ENCODE assay signal across 8 cellular contexts in genomic region chr10:21993360-21994001, GRCh38. TPM values are rescaled to one million over a fixed set of nuclear protein-coding genes. Genes with fewer than 3 reads are reported as not detected.
DNase-seq lines count a peak whose midpoint lies in the region; ATAC-seq, FAIRE-seq and TF ChIP-seq lines count a peak whose summit lies in the region.

No MANE protein-coding gene starts in this region.

- no TSS peak for BruUV-seq in K562 (replicated peaks; lab: Mats Ljungman, UMichigan)

- in situ Hi-C loops in KBM-7 (cut with MboI; ENCODE audit: low pct_unique_long_range_greater_than_20kb, low sequenced_read_pairs) (loop anchor here (25.0 kb wide), 2 partner anchors 594 to 994 kb away; no protein-coding TSS in a partner anchor), K562 (cut with MboI) (no loop called here)

- no peaks in the 10 kb centered on the region for H3K27me3 ChIP-seq in K562 (ENCODE audit: control insufficient read depth in 2 of 2, insufficient read depth in 2 of 2, low read length in 2 of 2)
- H3K27me3 ChIP-seq in mesendoderm (ENCODE audit: insufficient read depth, low read length, poor library complexity) = no peaks in the 10 kb centered on the region

- H3K27ac ChIP-seq in K562 (ENCODE audit: extremely low read depth, low read depth, low read length) = no peak overlapping the region
- no peak overlapping the region for H3K27ac ChIP-seq in mesendoderm (ENCODE audit: low read depth, low read length)

- TF ChIP-seq POLR2A in K562 (conservative IDR thresholded peaks at IDR 0.05) = no peak

- H3K4me2 ChIP-seq in K562 (ENCODE audit: insufficient read depth, low read length) (no peak overlapping the region), mesendoderm (ENCODE audit: low read length) (no peak overlapping the region)

- intact Hi-C loops in K562 (cut with micrococcal nuclease) = loop anchor here (2.0 to 5.0 kb wide), 4 partner anchors 325 to 1074 kb away; no protein-coding TSS in a partner anchor

- H3K79me1 ChIP-seq in mesendoderm (ENCODE audit: low read length) = peaks cover 4% of the 10 kb centered on the region

- no peak overlapping the region for H2BK5ac ChIP-seq in mesendoderm (ENCODE audit: low read length)

- POLR2A ChIA-PET in K562 (lab: Yijun Ruan, JAX) = interaction anchor here (0.8 to 1.5 kb wide), 2 partner anchors 9 to 236 kb away, joined by 5 to 15 read pairs; partner anchors contain the start of gene DNAJC1

- H4K20me1 ChIP-seq in K562 (replicated peaks; ENCODE audit: control insufficient read depth, insufficient read depth, low read length) = no peaks in the 10 kb centered on the region

- no peaks in the 10 kb centered on the region for H3K9me1 ChIP-seq in K562 (ENCODE audit: control insufficient read depth, insufficient read depth, low read length)

- H3K4ac ChIP-seq in mesendoderm (ENCODE audit: low read depth, low read length) = no peak overlapping the region

- no peak overlapping the region for H3K27ac Mint-ChIP-seq in stimulated activated effector memory CD8-positive, alpha-beta T cell treated with anti-CD3 and anti-CD28 coated beads, Interleukin-12 subunit alpha, Interleukin-12 subunit beta, amount 100 ng/mL, for 72 hours

- DNase-seq in COLO829 (ENCODE audit: low spot score) = peak; percentile 6
- DNase-seq in KBM-7 = peak; percentile 80
- peak in 2 of 4 experiments; percentile 12 to 15 for DNase-seq in K562 (ENCODE audit: extremely low read depth in 1 of 4, low spot score in 3 of 4)
- DNase-seq in mesendoderm = peak; percentile 36
- DNase-seq in stimulated activated effector memory CD8-positive, alpha-beta T cell treated with anti-CD3 and anti-CD28 coated beads, Interleukin-12 subunit alpha, Interleukin-12 subunit beta, amount 100 ng/mL, for 72 hours (ENCODE audit: low spot score in 2 of 2) = no peak

- H3K4me1 ChIP-seq in K562 (replicated peaks in 1 of 2; ENCODE audit: control insufficient read depth in 2 of 2, insufficient read depth in 2 of 2, low read length in 2 of 2) = peaks cover 0 to 3% of the 10 kb centered on the region in 2 experiments; a peak in 2 of 5 replicates
- H3K4me1 ChIP-seq in mesendoderm (ENCODE audit: control insufficient read depth, low read depth, low read length) = no peaks in the 10 kb centered on the region

- WGBS in K562 (ENCODE audit: insufficient coverage, low coverage, missing lambda C conversion rate) = 23% methylated on average over 7 of the region's 7 CpGs
- no CpG with 5 or more reads among the region's 7 CpGs for WGBS in mesendoderm (ENCODE audit: extremely low coverage, insufficient coverage, low lambda C conversion rate)

- H3K56ac ChIP-seq in mesendoderm (ENCODE audit: low read length) = no peak overlapping the region

- no peak overlapping the region for H2BK120ac ChIP-seq in mesendoderm (ENCODE audit: low read depth, low read length)

- H4K5ac ChIP-seq in mesendoderm (ENCODE audit: low read length) = no peak overlapping the region

- TF ChIP-seq RAD21 in K562 (CRISPR knock-in tag; conservative IDR thresholded peaks at IDR 0.05 in 1 of 2, IDR thresholded peaks at IDR 0.05 in 1 of 2) = peak; percentile 73 to 80

- H3K9me3 Mint-ChIP-seq in stimulated activated effector memory CD8-positive, alpha-beta T cell treated with anti-CD3 and anti-CD28 coated beads, Interleukin-12 subunit alpha, Interleukin-12 subunit beta, amount 100 ng/mL, for 72 hours = no peaks in the 10 kb centered on the region

- H3K36me3 ChIP-seq in K562 (ENCODE audit: control insufficient read depth, insufficient read depth, low read length) (no peaks in the 10 kb centered on the region), mesendoderm (ENCODE audit: control insufficient read depth, insufficient read depth, low read length) (no peaks in the 10 kb centered on the region)

- no peak for FAIRE-seq in K562 (lab: Jason Lieb, UNC)

- no peak overlapping the region for H3K18ac ChIP-seq in mesendoderm (ENCODE audit: low read length)

- H4K8ac ChIP-seq in mesendoderm (ENCODE audit: low read depth, low read length) = no peak overlapping the region

- 0 out of 2 replicates have a peak, but pooled peaks cover 2% of the 10 kb centered on the region for H3K9me3 ChIP-seq in K562 (replicated peaks; ENCODE audit: control insufficient read depth, insufficient read depth, low read depth, low read length)

- H3K79me2 ChIP-seq in K562 (ENCODE audit: control insufficient read depth, insufficient read depth, low read length) = peaks cover 93% of the 10 kb centered on the region
- peaks cover 2% of the 10 kb centered on the region for H3K79me2 ChIP-seq in mesendoderm (ENCODE audit: control insufficient read depth, insufficient read depth, low read length)

- peak; percentile 33 to 60 (median 43); a peak in 3 of 6 replicates for TF ChIP-seq CTCF in K562 (IDR thresholded peaks at IDR 0.05 in 2 of 3, conservative IDR thresholded peaks at IDR 0.05 in 1 of 3; ENCODE audit: insufficient read depth in 2 of 3, low read depth in 1 of 3, low read length in 3 of 3)

- H2BK15ac ChIP-seq in mesendoderm (replicated peaks; ENCODE audit: low read depth) = no peak overlapping the region

- no peak overlapping the region for H2AFZ ChIP-seq in K562 (ENCODE audit: low read depth, low read length)

- no peak for TF ChIP-seq EP300 in K562 (IDR thresholded peaks at IDR 0.05; ENCODE audit: low read length)

- H3K9ac ChIP-seq in K562 (ENCODE audit: insufficient read depth in 1 of 2, low read depth in 2 of 2, low read length in 2 of 2) (no peak overlapping the region), mesendoderm (ENCODE audit: low read length) (no peak overlapping the region)

- no peak overlapping the region for H3K23ac ChIP-seq in mesendoderm (ENCODE audit: low read length)

- H3K4me3 Mint-ChIP-seq in stimulated activated effector memory CD8-positive, alpha-beta T cell treated with anti-CD3 and anti-CD28 coated beads, Interleukin-12 subunit alpha, Interleukin-12 subunit beta, amount 100 ng/mL, for 72 hours = no peak overlapping the region

- no peaks in the 10 kb centered on the region for H3K36me3 Mint-ChIP-seq in stimulated activated effector memory CD8-positive, alpha-beta T cell treated with anti-CD3 and anti-CD28 coated beads, Interleukin-12 subunit alpha, Interleukin-12 subunit beta, amount 100 ng/mL, for 72 hours

- H2AK5ac ChIP-seq in mesendoderm (ENCODE audit: low read length) = no peak overlapping the region

- no peak for ATAC-seq in K562
- ATAC-seq in stimulated activated effector memory CD8-positive, alpha-beta T cell treated with anti-CD3 and anti-CD28 coated beads, Interleukin-12 subunit alpha, Interleukin-12 subunit beta, amount 100 ng/mL, for 72 hours = no peak
- no peak for ATAC-seq in GM21423 (IDR thresholded peaks at IDR 0.05; ENCODE audit: unreplicated experiment)
- ATAC-seq in HG03439 (IDR thresholded peaks at IDR 0.05; ENCODE audit: unreplicated experiment) = no peak
- no peak for ATAC-seq in GM21447 (IDR thresholded peaks at IDR 0.05; ENCODE audit: unreplicated experiment)

- H3K4me3 ChIP-seq in K562 (no peak overlapping the region), mesendoderm (ENCODE audit: low read length) (no peak overlapping the region)

- H3K4me1 Mint-ChIP-seq in stimulated activated effector memory CD8-positive, alpha-beta T cell treated with anti-CD3 and anti-CD28 coated beads, Interleukin-12 subunit alpha, Interleukin-12 subunit beta, amount 100 ng/mL, for 72 hours = peaks cover 28% of the 10 kb centered on the region

- CTCF ChIA-PET in K562 (lab: Yijun Ruan, JAX; ENCODE audit: low intra/inter-chr PET ratio) = interaction anchor here (0.7 to 1.6 kb wide), 3 partner anchors 308 to 1075 kb away, joined by 3 to 6 read pairs (median 3); no protein-coding TSS in a partner anchor

TF ChIP-seq in K562, 482 proteins besides CTCF, POLR2A, EP300 and RAD21 (continues in another document):
- TF ChIP-seq MTA2 (IDR thresholded peaks at IDR 0.05; ENCODE audit: low read depth) (no peak), CHD1 (IDR thresholded peaks at IDR 0.05; ENCODE audit: low read length) (no peak), PATZ1 (CRISPR knock-in tag; IDR thresholded peaks at IDR 0.05; ENCODE audit: borderline replicate concordance) (no peak), CBX3 (IDR thresholded peaks at IDR 0.05; ENCODE audit: borderline replicate concordance in 1 of 2, low read length in 2 of 2) (peak in 1 of 2 experiments; percentile 79; a peak in 1 of 3 replicates), ARNT (IDR thresholded peaks at IDR 0.05) (peak in 1 of 2 experiments; percentile 73; a peak in 1 of 4 replicates)

RNA-seq across cellular contexts. Expression of gene DNAJC1, which starts 10.0 kb away (rescaled TPM):
- 29.4 and 61.1 TPM in 2 replicates for total RNA-seq in K562 (2011; cell fraction: chromatin; rRNA removed; ENCODE audit: low replicate concordance)
- total RNA-seq in K562 (2011; cell fraction: nucleolus; rRNA removed) = 34.9 and 39.7 TPM in 2 replicates
- 35.4 and 45.9 TPM in 2 replicates for total RNA-seq in K562 (2011; cell fraction: nucleoplasm; rRNA removed)
- total RNA-seq in K562 (2014; rRNA removed) (57.7 and 77.6 TPM in 2 replicates), K562 (2014; rRNA removed; fragmentation: Illumina TruSeq; extraction: Trizol) (40.3 and 46.3 TPM in 2 replicates), K562 (2015; rRNA removed; fragmentation: Illumina TruSeq; extraction: Trizol) (43.7 and 47.5 TPM in 2 replicates), K562 (2021) (36.4 and 39.6 TPM in 2 replicates)
- polyA plus RNA-seq in K562 (2011; rRNA removed) (57.6 and 63.4 TPM in 2 replicates), K562 (2014; fragmentation: Illumina TruSeq; extraction: Trizol) (39.7 and 52.9 TPM in 2 replicates), K562 (2014; fragmentation: Nextera tagmentation; extraction: Ambion mirVana) (1 to 10 TPM; 5.4 to 6.5 TPM), K562 (2014; rRNA removed) (45.4 and 60.6 TPM in 2 replicates)
- 21.2 and 30.8 TPM in 2 replicates for polyA plus RNA-seq in K562 (2011; cell fraction: cytosol; rRNA removed)
- 23.2 and 30.1 TPM in 2 replicates for polyA plus RNA-seq in K562 (2011; cell fraction: nucleus; rRNA removed)
- 30.9 and 42.9 TPM in 2 replicates for polyA plus RNA-seq in K562 (2012)
- polyA minus RNA-seq in K562 (2011; rRNA and poly(A)+ RNA removed) = 44.3 and 45.7 TPM in 2 replicates
- polyA minus RNA-seq in K562 (2011; cell fraction: cytosol; rRNA and poly(A)+ RNA removed) = 18.0 and 26.0 TPM in 2 replicates
- polyA minus RNA-seq in K562 (2011; cell fraction: nucleus; rRNA and poly(A)+ RNA removed) = 39.7 and 46.4 TPM in 2 replicates
- 21.8 TPM for polyA plus RNA-seq in mesendoderm (2013, experiment 1 of 2)
- 21.5 TPM for polyA plus RNA-seq in mesendoderm (2013, experiment 2 of 2)

Comparison
In these comparisons a context has a peak if more than half of its experiments do, and no peak if none do; other contexts are left out.
1. DNase-seq: peak in COLO829 (single experiment), KBM-7 (single experiment) and mesendoderm (single experiment); none in stimulated activated effector memory CD8-positive, alpha-beta T cell treated with anti-CD3 and anti-CD28 coated beads, Interleukin-12 subunit alpha, Interleukin-12 subunit beta, amount 100 ng/mL, for 72 hours (0 of 2).